In the genomic region with DNA sequence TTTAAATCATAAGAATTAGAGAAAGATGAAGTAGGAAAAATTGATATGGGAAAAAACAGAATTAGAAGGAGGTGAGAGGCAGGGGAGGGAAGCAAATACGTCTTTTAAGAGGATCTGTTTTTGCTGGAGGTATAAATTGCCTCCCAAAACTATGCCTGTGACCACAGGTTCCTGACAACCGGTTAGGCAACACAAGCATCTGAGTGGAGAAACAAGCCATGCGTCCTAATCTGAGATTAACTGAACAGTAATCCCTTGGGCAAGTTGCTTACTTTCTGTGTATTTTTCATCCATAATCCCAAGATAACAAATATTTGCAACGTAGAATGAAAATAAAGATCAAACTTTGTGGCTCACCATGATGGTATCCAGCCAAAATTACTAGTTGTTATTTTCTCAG, we compare ENCODE assay signal across 29 cellular contexts.
"Had no signal": no experiment of that assay in that cellular context is flagged by ENCODE, and none has a peak within 500 bp of the region (broad histone marks: within the 10 kb centered on the region; RNA-seq: fewer than 3 reads in every experiment).

No MANE protein-coding gene starts in this region.

- H3K27me3 Mint-ChIP-seq: activated naive CD8-positive, alpha-beta T cell; activated T-helper 17 cell treated with anti-CD3 and anti-CD28 coated beads, Interleukin-2, amount 50 U/mL, for 72 hours had no signal

- ATAC-seq: activated T-cell treated with anti-CD3 and anti-CD28 coated beads, Interleukin-2, amount 50 U/mL, for 4 hours; activated T-helper 17 cell treated with anti-CD3 and anti-CD28 coated beads, Interleukin-2, amount 50 U/mL, for 72 hours; gastroesophageal sphincter had no signal

- H3K4me3 Mint-ChIP-seq: activated CD4-positive, alpha-beta memory T cell treated with anti-CD3 and anti-CD28 coated beads, Interleukin-2, amount 10 ng/mL, durations not matched to agents 7 days and 5 days; activated CD4-positive, alpha-beta T cell treated with anti-CD3 and anti-CD28 coated beads, Interleukin-2, amount 10 ng/mL, durations not matched to agents 7 days and 5 days; activated naive CD8-positive, alpha-beta T cell; activated T-cell treated with anti-CD3 and anti-CD28 coated beads, Interleukin-2, amount 50 U/mL, for 4 hours; activated T-helper 17 cell treated with anti-CD3 and anti-CD28 coated beads, Interleukin-2, amount 50 U/mL, for 72 hours; brain; endodermal cell; WTC11 had no signal

- H3K4me1 ChIP-seq: breast epithelium, colonic mucosa, gastroesophageal sphincter had no signal

- H3K27me3 ChIP-seq: breast epithelium, cardiac muscle cell, colonic mucosa, esophagus squamous epithelium, gastroesophageal sphincter had no signal

- H3K9me3 Mint-ChIP-seq: activated CD4-positive, alpha-beta memory T cell treated with anti-CD3 and anti-CD28 coated beads, Interleukin-2, amount 10 ng/mL, durations not matched to agents 7 days and 5 days; activated CD4-positive, alpha-beta T cell treated with anti-CD3 and anti-CD28 coated beads, Interleukin-2, amount 10 ng/mL, durations not matched to agents 7 days and 5 days; activated T-cell treated with anti-CD3 and anti-CD28 coated beads, Interleukin-2, amount 50 U/mL, for 4 hours; activated T-helper 17 cell treated with anti-CD3 and anti-CD28 coated beads, Interleukin-2, amount 50 U/mL, for 72 hours; brain; endodermal cell had no signal

- H3K27ac Mint-ChIP-seq: activated CD4-positive, alpha-beta memory T cell treated with anti-CD3 and anti-CD28 coated beads, Interleukin-2, amount 10 ng/mL, durations not matched to agents 7 days and 5 days; activated CD4-positive, alpha-beta T cell treated with anti-CD3 and anti-CD28 coated beads, Interleukin-2, amount 10 ng/mL, durations not matched to agents 7 days and 5 days; activated naive CD8-positive, alpha-beta T cell; activated T-helper 17 cell treated with anti-CD3 and anti-CD28 coated beads, Interleukin-2, amount 50 U/mL, for 72 hours; brain; endodermal cell; WTC11 had no signal

- H3K36me3 Mint-ChIP-seq: activated naive CD8-positive, alpha-beta T cell; brain; WTC11 had no signal

- H3K36me3 ChIP-seq: breast epithelium, cardiac muscle cell, colonic mucosa, esophagus squamous epithelium, gastroesophageal sphincter had no signal

- H3K4me1 Mint-ChIP-seq: endodermal cell had no signal

- H3K27ac ChIP-seq: breast epithelium, cardiac muscle cell, colonic mucosa, gastroesophageal sphincter had no signal

- DNase-seq: activated CD4-positive, alpha-beta memory T cell treated with anti-CD3 and anti-CD28 coated beads, Interleukin-2, amount 10 ng/mL, durations not matched to agents 7 days and 5 days; activated CD4-positive, alpha-beta T cell treated with anti-CD3 and anti-CD28 coated beads for 1 hour; activated CD4-positive, alpha-beta T cell treated with anti-CD3 and anti-CD28 coated beads for 4 hours; activated CD4-positive, alpha-beta T cell treated with anti-CD3 and anti-CD28 coated beads, Interleukin-2, amount 10 ng/mL, durations not matched to agents 7 days and 5 days; activated CD4-positive, alpha-beta T cell treated with anti-CD3 and anti-CD28 coated beads, Interleukin-2, amount 50 U/mL, for 4 hours; activated effector memory CD4-positive, alpha-beta T cell treated with Interleukin-2 at 50 U/mL for 16 hours; activated gamma-delta T cell treated with Interleukin-2 at 50 U/mL for 16 hours; activated naive CD4-positive, alpha-beta T cell treated with anti-CD3 and anti-CD28 coated beads, Interleukin-2, amount 50 U/mL, for 16 hours; activated naive CD4-positive, alpha-beta T cell treated with Interleukin-2 at 50 U/mL for 16 hours; activated T-cell treated with anti-CD3 and anti-CD28 coated beads, Interleukin-2, amount 50 U/mL, for 4 hours; amniotic stem cell; aorta; central memory CD4-positive, alpha-beta T cell; cerebellar nuclear complex; colonic mucosa; effector CD8-positive, alpha-beta T cell; endodermal cell; esophagus squamous epithelium; foreskin melanocyte; hippocampal formation; T-helper 1 cell; T-helper 2 cell had no signal

- H3K4me3 ChIP-seq: breast epithelium, cardiac muscle cell, colonic mucosa, esophagus squamous epithelium, gastroesophageal sphincter had no signal

- H3K9me3 ChIP-seq: breast epithelium, colonic mucosa, esophagus squamous epithelium, gastroesophageal sphincter had no signal
